Comparison of ENCODE assay signal across 8 cellular contexts in genomic region chr13:31199527-31199848, GRCh38. TPM values are rescaled to one million over a fixed set of nuclear protein-coding genes. Genes with fewer than 3 reads are reported as not detected.
A peak's percentile ranks its signal among the peaks of the same experiment; 100 is the strongest.
DNase-seq lines count a peak whose midpoint lies in the region; ATAC-seq and TF ChIP-seq lines count a peak whose summit lies in the region.

No MANE protein-coding gene starts in this region.

- no peak overlapping the region for H3K4ac ChIP-seq in mesendoderm (ENCODE audit: low read depth, low read length)

- intact Hi-C loops in Right ventricle myocardium inferior (cut with DNase I), result loop anchor here (2.0 to 10.0 kb wide), 3 partner anchors 37 to 225 kb away; no protein-coding TSS in a partner anchor

- H4K8ac ChIP-seq in mesendoderm (ENCODE audit: low read depth, low read length), result no peak overlapping the region

- H2BK5ac ChIP-seq in mesendoderm (ENCODE audit: low read length), result no peak overlapping the region

- peak overlapping the region; percentile 93 to 94 for H3K27ac ChIP-seq in right atrium auricular region
- no peak overlapping the region for H3K27ac ChIP-seq in mesendoderm (ENCODE audit: low read depth, low read length)

- H3K79me2 ChIP-seq in mesendoderm (ENCODE audit: control insufficient read depth, insufficient read depth, low read length), result peaks cover 2% of the 10 kb centered on the region

- H3K9me3 ChIP-seq in right atrium auricular region, result no peaks in the 10 kb centered on the region

- in situ Hi-C loops in astrocyte of the spinal cord (cut with HindIII; ENCODE audit: low sequenced_read_pairs), result no loop called here

- H3K4me1 ChIP-seq in right atrium auricular region (peaks cover 0 to 36% of the 10 kb centered on the region in 2 donors), mesendoderm (ENCODE audit: control insufficient read depth, low read depth, low read length) (peaks cover 3% of the 10 kb centered on the region)

- no peak overlapping the region for H2BK120ac ChIP-seq in mesendoderm (ENCODE audit: low read depth, low read length)

- no CpG with 5 or more reads among the region's 15 CpGs for WGBS in mesendoderm (ENCODE audit: extremely low coverage, insufficient coverage, low lambda C conversion rate)

- no peak overlapping the region for H2BK15ac ChIP-seq in mesendoderm (replicated peaks; ENCODE audit: low read depth)

- H3K27me3 ChIP-seq in right atrium auricular region (no peaks in the 10 kb centered on the region), mesendoderm (ENCODE audit: insufficient read depth, low read length, poor library complexity) (no peaks in the 10 kb centered on the region)

- H3K9ac ChIP-seq in mesendoderm (ENCODE audit: low read length), result peak overlapping the region; percentile 57

- ATAC-seq in Right ventricle myocardium inferior (no peak), HG03139 (IDR thresholded peaks at IDR 0.05; ENCODE audit: unreplicated experiment) (no peak), GM21825 (IDR thresholded peaks at IDR 0.05; ENCODE audit: unreplicated experiment) (no peak)

- H3K79me1 ChIP-seq in mesendoderm (ENCODE audit: low read length), result peaks cover 10% of the 10 kb centered on the region

- no peak overlapping the region for H4K5ac ChIP-seq in mesendoderm (ENCODE audit: low read length)

- H3K23ac ChIP-seq in mesendoderm (ENCODE audit: low read length), result no peak overlapping the region

- no peak overlapping the region for H3K18ac ChIP-seq in mesendoderm (ENCODE audit: low read length)

- H3K36me3 ChIP-seq in right atrium auricular region (no peaks in the 10 kb centered on the region), mesendoderm (ENCODE audit: control insufficient read depth, insufficient read depth, low read length) (no peaks in the 10 kb centered on the region)

- TF ChIP-seq CTCF in right atrium auricular region (IDR thresholded peaks at IDR 0.05), result no peak
- no peak for TF ChIP-seq CTCF in astrocyte of the spinal cord (IDR thresholded peaks at IDR 0.05; ENCODE audit: low read depth, low read length)

- H3K4me3 ChIP-seq in right atrium auricular region (peak overlapping the region; percentile 73 to 84), astrocyte of the spinal cord (ENCODE audit: low read depth, low read length) (peak overlapping the region; percentile 39), mesendoderm (ENCODE audit: low read length) (peak overlapping the region; percentile 8)

- H3K4me2 ChIP-seq in mesendoderm (ENCODE audit: low read length), result peak overlapping the region; percentile 56

- peak overlapping the region; percentile 82 for H3K56ac ChIP-seq in mesendoderm (ENCODE audit: low read length)

- no peak overlapping the region for H2AK5ac ChIP-seq in mesendoderm (ENCODE audit: low read length)

- DNase-seq in right atrium auricular region (ENCODE audit: low spot score) (no peak), Right ventricle myocardium inferior (ENCODE audit: missing footprints) (no peak), astrocyte of the spinal cord (ENCODE audit: low read depth, low spot score) (no peak), mesendoderm (no peak), SIG-M5 treated with dmso at 0.1 percent for 504 hours (lab: John Stamatoyannopoulos, UW; ENCODE audit: unreplicated experiment) (no peak), NOMO-1 treated with dmso at 0.1 percent for 144 hours (lab: John Stamatoyannopoulos, UW; ENCODE audit: unreplicated experiment) (no peak)

RNA-seq across cellular contexts. Expression of gene B3GLCT, which starts 0.3 kb away (rescaled TPM):
- total RNA-seq in right atrium auricular region (10 to 100 TPM; 18.2 to 40.2 TPM), Right ventricle myocardium inferior (15.4 TPM)
- polyA plus RNA-seq in mesendoderm (2013, experiment 1 of 2), result 4.2 TPM
- polyA plus RNA-seq in mesendoderm (2013, experiment 2 of 2), result 4.0 TPM

RNA-seq across cellular contexts. Expression of gene HSPH1, which starts 37.8 kb away (rescaled TPM):
- total RNA-seq in right atrium auricular region (10 to 100 TPM; 30.7 to 31.7 TPM), Right ventricle myocardium inferior (74.7 TPM)
- 120 TPM for polyA plus RNA-seq in mesendoderm (2013, experiment 1 of 2)
- polyA plus RNA-seq in mesendoderm (2013, experiment 2 of 2), result 115 TPM

Comparison
In these comparisons a context has a peak if more than half of its experiments do, and no peak if none do; other contexts are left out.
1. H3K4me3 ChIP-seq: peak in every context shown above with its lines; median percentile 78 in right atrium auricular region; 39 in astrocyte of the spinal cord; 8 in mesendoderm.